9 cellular contexts compared by ENCODE assay signal in genomic region chr19:45526143-45526542, GRCh38. TPM values are rescaled to one million over a fixed set of nuclear protein-coding genes. Genes with fewer than 3 reads are reported as not detected.
DNase-seq lines count a peak whose midpoint lies in the region; ATAC-seq lines count a peak whose summit lies in the region.
"Had no signal": no experiment of that assay in that cellular context is flagged by ENCODE, and none has a peak within 500 bp of the region (broad histone marks: within the 10 kb centered on the region; RNA-seq: fewer than 3 reads in every experiment).

No MANE protein-coding gene starts in this region.

- H3K27ac Mint-ChIP-seq in activated T-cell treated with anti-CD3 and anti-CD28 coated beads, Interleukin-2, amount 50 U/mL, for 24 hours, result peak overlapping the region; percentile 40
- no peak overlapping the region for H3K27ac Mint-ChIP-seq in activated T-cell treated with anti-CD3 and anti-CD28 coated beads, Interleukin-2, amount 50 U/mL, for 72 hours
- H3K27ac Mint-ChIP-seq: nephron had no signal

- H3K4me3 Mint-ChIP-seq in activated T-cell treated with anti-CD3 and anti-CD28 coated beads, Interleukin-2, amount 50 U/mL, for 24 hours, result no peak overlapping the region
- no peak overlapping the region for H3K4me3 Mint-ChIP-seq in activated T-cell treated with anti-CD3 and anti-CD28 coated beads, Interleukin-2, amount 50 U/mL, for 72 hours
- H3K4me3 Mint-ChIP-seq: nephron had no signal

- peaks cover 27% of the 10 kb centered on the region for H3K4me1 Mint-ChIP-seq in activated T-cell treated with anti-CD3 and anti-CD28 coated beads, Interleukin-2, amount 50 U/mL, for 24 hours (ENCODE audit: low read depth)
- H3K4me1 Mint-ChIP-seq in activated T-cell treated with anti-CD3 and anti-CD28 coated beads, Interleukin-2, amount 50 U/mL, for 72 hours (ENCODE audit: low read depth), result peaks cover 24% of the 10 kb centered on the region

- DNase-seq in activated T-cell treated with anti-CD3 and anti-CD28 coated beads, Interleukin-2, amount 50 U/mL, for 24 hours, result no peak
- no peak for DNase-seq in activated T-cell treated with anti-CD3 and anti-CD28 coated beads, Interleukin-2, amount 50 U/mL, for 72 hours
- DNase-seq in SHP77 (lab: John Stamatoyannopoulos, UW) (peak; percentile 50 to 54), glomerular visceral epithelial cell (ENCODE audit: extremely low spot score) (peak; percentile 81), retina (peak; percentile 50), NOMO-1 (lab: John Stamatoyannopoulos, UW; ENCODE audit: unreplicated experiment in 2 of 2) (no peak), dedifferentiated amniotic fluid mesenchymal stem cell (ENCODE audit: extremely low spot score) (no peak)

- no peaks in the 10 kb centered on the region for H3K27me3 Mint-ChIP-seq in activated T-cell treated with anti-CD3 and anti-CD28 coated beads, Interleukin-2, amount 50 U/mL, for 24 hours
- no peaks in the 10 kb centered on the region for H3K27me3 Mint-ChIP-seq in activated T-cell treated with anti-CD3 and anti-CD28 coated beads, Interleukin-2, amount 50 U/mL, for 72 hours (ENCODE audit: low read depth)

- H3K9me3 Mint-ChIP-seq in activated T-cell treated with anti-CD3 and anti-CD28 coated beads, Interleukin-2, amount 50 U/mL, for 24 hours, result no peaks in the 10 kb centered on the region
- no peaks in the 10 kb centered on the region for H3K9me3 Mint-ChIP-seq in activated T-cell treated with anti-CD3 and anti-CD28 coated beads, Interleukin-2, amount 50 U/mL, for 72 hours
- H3K9me3 Mint-ChIP-seq: nephron had no signal

- peaks cover 69% of the 10 kb centered on the region for H3K36me3 Mint-ChIP-seq in activated T-cell treated with anti-CD3 and anti-CD28 coated beads, Interleukin-2, amount 50 U/mL, for 24 hours (ENCODE audit: low read depth)
- peaks cover 8 to 9% of the 10 kb centered on the region in 2 donors for H3K36me3 Mint-ChIP-seq in activated T-cell treated with anti-CD3 and anti-CD28 coated beads, Interleukin-2, amount 50 U/mL, for 72 hours (ENCODE audit: insufficient read depth in 2 of 2)

- ATAC-seq in activated T-cell treated with anti-CD3 and anti-CD28 coated beads, Interleukin-2, amount 50 U/mL, for 72 hours (replicated peaks in 1 of 2), result no peak
- no peak for ATAC-seq in GM19351 (IDR thresholded peaks at IDR 0.05; ENCODE audit: unreplicated experiment)

RNA-seq across cellular contexts. Expression of gene VASP, which starts 18.9 kb away (rescaled TPM):
- total RNA-seq in activated T-cell treated with anti-CD3 and anti-CD28 coated beads, Interleukin-2, amount 50 U/mL, for 72 hours, result 100 to 1,000 TPM; 120 to 133 TPM

RNA-seq across cellular contexts. Expression of gene PPM1N, which starts 27.9 kb away (rescaled TPM):
- 1 to 10 TPM; 6.7 to 6.8 TPM for total RNA-seq in activated T-cell treated with anti-CD3 and anti-CD28 coated beads, Interleukin-2, amount 50 U/mL, for 72 hours

RNA-seq across cellular contexts. Expression of gene RTN2, which starts 29.3 kb away (rescaled TPM):
- 1 to 10 TPM; 4.1 to 4.9 TPM for total RNA-seq in activated T-cell treated with anti-CD3 and anti-CD28 coated beads, Interleukin-2, amount 50 U/mL, for 72 hours

RNA-seq across cellular contexts. Expression of gene FOSB, which starts 58.3 kb away (rescaled TPM):
- total RNA-seq in activated T-cell treated with anti-CD3 and anti-CD28 coated beads, Interleukin-2, amount 50 U/mL, for 72 hours, result 10 to 100 TPM; 20.3 to 24.6 TPM

RNA-seq across cellular contexts. Expression of gene OPA3, which starts 58.5 kb away (rescaled TPM):
- total RNA-seq in activated T-cell treated with anti-CD3 and anti-CD28 coated beads, Interleukin-2, amount 50 U/mL, for 72 hours, result 10 to 100 TPM; 10.3 to 12.6 TPM

Comparison
In these comparisons a context has a peak if more than half of its experiments do, and no peak if none do; other contexts are left out.
1. DNase-seq: peak in SHP77 (2 of 2), glomerular visceral epithelial cell (single experiment) and retina (single experiment); none in activated T-cell treated with anti-CD3 and anti-CD28 coated beads, Interleukin-2, amount 50 U/mL, for 24 hours (single experiment), activated T-cell treated with anti-CD3 and anti-CD28 coated beads, Interleukin-2, amount 50 U/mL, for 72 hours (0 of 2), NOMO-1 (0 of 2) and dedifferentiated amniotic fluid mesenchymal stem cell (single experiment).